In genomic region chr5:69042915-69043795, GRCh38 we compare ENCODE assay signal across 8 cellular contexts. TPM values are rescaled to one million over a fixed set of nuclear protein-coding genes. Genes with fewer than 3 reads are reported as not detected.
DNase-seq lines count a peak whose midpoint lies in the region; ATAC-seq and TF ChIP-seq lines count a peak whose summit lies in the region.

No MANE protein-coding gene starts in this region.

- H3K4me2 ChIP-seq in Karpas-422 (ENCODE audit: low read depth, low read length, poor library complexity, severe bottlenecking) (peak overlapping the region; percentile 84), fibroblast of lung (ENCODE audit: extremely low read depth, insufficient read depth, low read length) (peak overlapping the region; percentile 72)

- TF ChIP-seq POLR2A in Peyer's patch (IDR thresholded peaks at IDR 0.05) = no peak

- peaks cover 12% of the 10 kb centered on the region for H3K4me1 Mint-ChIP-seq in activated T-cell treated with anti-CD3 and anti-CD28 coated beads, Interleukin-2, amount 50 U/mL, for 72 hours (ENCODE audit: low read depth)
- H3K4me1 Mint-ChIP-seq in natural killer cell treated with Interleukin-12 subunit alpha and Interleukin-12 subunit beta and Interleukin-15 and Interleukin-18, amount 100 ng/mL, for 72 hours (ENCODE audit: low read depth in 2 of 2) = peaks cover 6 to 11% of the 10 kb centered on the region in 2 donors

- H3K9me3 ChIP-seq in Karpas-422 (ENCODE audit: low read length) = no peaks in the 10 kb centered on the region
- no peaks in the 10 kb centered on the region for H3K9me3 ChIP-seq in Peyer's patch
- no peaks in the 10 kb centered on the region for H3K9me3 ChIP-seq in fibroblast of lung (ENCODE audit: control insufficient read depth, insufficient read depth, low read depth, low read length)

- no peaks in the 10 kb centered on the region for H3K36me3 ChIP-seq in Karpas-422 (ENCODE audit: insufficient read depth, low read length)
- no peaks in the 10 kb centered on the region for H3K36me3 ChIP-seq in Peyer's patch
- no peaks in the 10 kb centered on the region for H3K36me3 ChIP-seq in fibroblast of lung (ENCODE audit: control insufficient read depth, insufficient read depth, low read length)

- H3K27me3 ChIP-seq in Karpas-422 (ENCODE audit: low read length) (no peaks in the 10 kb centered on the region), Peyer's patch (no peaks in the 10 kb centered on the region), fibroblast of lung (ENCODE audit: control insufficient read depth, insufficient read depth, low read length) (no peaks in the 10 kb centered on the region)

- H3K79me2 ChIP-seq in Karpas-422 (ENCODE audit: low read length) (no peaks in the 10 kb centered on the region), fibroblast of lung (ENCODE audit: control insufficient read depth, insufficient read depth, low read length) (no peaks in the 10 kb centered on the region)

- H2AFZ ChIP-seq in Karpas-422 (ENCODE audit: low read length) = peak overlapping the region; percentile 78
- peak overlapping the region; percentile 83 for H2AFZ ChIP-seq in fibroblast of lung (ENCODE audit: low read length)

- peak overlapping the region; percentile 96 for H3K27ac Mint-ChIP-seq in activated T-cell treated with anti-CD3 and anti-CD28 coated beads, Interleukin-2, amount 50 U/mL, for 72 hours
- peak overlapping the region; percentile 45 to 93 for H3K27ac Mint-ChIP-seq in natural killer cell treated with Interleukin-12 subunit alpha and Interleukin-12 subunit beta and Interleukin-15 and Interleukin-18, amount 100 ng/mL, for 72 hours

- TF ChIP-seq CTCF in Peyer's patch (IDR thresholded peaks at IDR 0.05) (peak; percentile 77 to 99 (median 94)), fibroblast of lung (conservative IDR thresholded peaks at IDR 0.05 in 1 of 2, IDR thresholded peaks at IDR 0.05 in 1 of 2; ENCODE audit: low read depth in 1 of 2, low read length in 2 of 2) (peak; percentile 70 to 73)

- DNase-seq in DMS53 (lab: John Stamatoyannopoulos, UW) = peak; percentile 92
- peak; percentile 95 for DNase-seq in Karpas-422
- DNase-seq in Peyer's patch = peak in 2 of 3 donors; percentile 69 to 88
- DNase-seq in activated T-cell treated with anti-CD3 and anti-CD28 coated beads, Interleukin-2, amount 50 U/mL, for 72 hours = peak; percentile 76 to 79
- DNase-seq in fibroblast of lung (ENCODE audit: low read depth in 2 of 2) = peak; percentile 88 to 97
- peak; percentile 83 for DNase-seq in natural killer cell treated with Interleukin-12 subunit alpha and Interleukin-12 subunit beta and Interleukin-15 and Interleukin-18, amount 100 ng/mL, for 72 hours (ENCODE audit: low spot score)
- peak; percentile 64 for DNase-seq in stimulated activated naive CD4-positive, alpha-beta T cell treated with Interleukin-2 at 50 U/mL for 16 hours (lab: John Stamatoyannopoulos, UW)

- no peaks in the 10 kb centered on the region for H3K9me2 ChIP-seq in Karpas-422 (replicated peaks; ENCODE audit: insufficient read depth, low read length)

- ATAC-seq in GM21723 (IDR thresholded peaks at IDR 0.05; ENCODE audit: unreplicated experiment) = peak; percentile 98
- peak; percentile 95 to 96 for ATAC-seq in activated T-cell treated with anti-CD3 and anti-CD28 coated beads, Interleukin-2, amount 50 U/mL, for 72 hours (replicated peaks in 1 of 2)
- peak; percentile 88 to 94 for ATAC-seq in natural killer cell treated with Interleukin-12 subunit alpha and Interleukin-12 subunit beta and Interleukin-15 and Interleukin-18, amount 100 ng/mL, for 72 hours

- peak overlapping the region; percentile 80 to 91 for H3K4me3 Mint-ChIP-seq in activated T-cell treated with anti-CD3 and anti-CD28 coated beads, Interleukin-2, amount 50 U/mL, for 72 hours
- peak overlapping the region; percentile 87 for H3K4me3 Mint-ChIP-seq in natural killer cell treated with Interleukin-12 subunit alpha and Interleukin-12 subunit beta and Interleukin-15 and Interleukin-18, amount 100 ng/mL, for 72 hours

- H3K9ac ChIP-seq in Karpas-422 (ENCODE audit: low read length) = peak overlapping the region; percentile 69
- H3K9ac ChIP-seq in fibroblast of lung (ENCODE audit: insufficient read depth, low read length) = peak overlapping the region; percentile 25

- no peaks in the 10 kb centered on the region for H3K9me3 Mint-ChIP-seq in activated T-cell treated with anti-CD3 and anti-CD28 coated beads, Interleukin-2, amount 50 U/mL, for 72 hours
- H3K9me3 Mint-ChIP-seq in natural killer cell treated with Interleukin-12 subunit alpha and Interleukin-12 subunit beta and Interleukin-15 and Interleukin-18, amount 100 ng/mL, for 72 hours = no peaks in the 10 kb centered on the region

- H3K4me1 ChIP-seq in Karpas-422 (ENCODE audit: low read length) = peaks cover 5% of the 10 kb centered on the region
- H3K4me1 ChIP-seq in Peyer's patch = peaks cover 0 to 3% (median 0%) of the 10 kb centered on the region in 4 donors
- no peaks in the 10 kb centered on the region for H3K4me1 ChIP-seq in fibroblast of lung (ENCODE audit: control insufficient read depth, extremely low read depth, insufficient read depth, low read length)

- H3K4me3 ChIP-seq in Karpas-422 (ENCODE audit: low read length) = peak overlapping the region; percentile 69
- H3K4me3 ChIP-seq in Peyer's patch = peak overlapping the region; percentile 37 to 67 (median 50)
- peak overlapping the region; percentile 44 to 75 (median 56) for H3K4me3 ChIP-seq in fibroblast of lung (replicated peaks in 1 of 4; ENCODE audit: control extremely low read depth in 1 of 4, insufficient read depth in 1 of 4, low read depth in 3 of 4, low read length in 4 of 4)

- H3K27ac ChIP-seq in Karpas-422 (ENCODE audit: low read length) (peak overlapping the region; percentile 55), Peyer's patch (peak overlapping the region in 3 of 4 donors; percentile 66 to 77 (median 71)), fibroblast of lung (ENCODE audit: insufficient read depth, low read length) (peak overlapping the region; percentile 17)

- H3K27me3 Mint-ChIP-seq in activated T-cell treated with anti-CD3 and anti-CD28 coated beads, Interleukin-2, amount 50 U/mL, for 72 hours (ENCODE audit: low read depth) = no peaks in the 10 kb centered on the region
- peaks cover 0 to 2% of the 10 kb centered on the region in 2 donors for H3K27me3 Mint-ChIP-seq in natural killer cell treated with Interleukin-12 subunit alpha and Interleukin-12 subunit beta and Interleukin-15 and Interleukin-18, amount 100 ng/mL, for 72 hours

- no peaks in the 10 kb centered on the region for H3K36me3 Mint-ChIP-seq in activated T-cell treated with anti-CD3 and anti-CD28 coated beads, Interleukin-2, amount 50 U/mL, for 72 hours (ENCODE audit: insufficient read depth in 2 of 2)
- no peaks in the 10 kb centered on the region for H3K36me3 Mint-ChIP-seq in natural killer cell treated with Interleukin-12 subunit alpha and Interleukin-12 subunit beta and Interleukin-15 and Interleukin-18, amount 100 ng/mL, for 72 hours

- H4K20me1 ChIP-seq in Karpas-422 (ENCODE audit: insufficient read depth, low read depth, low read length) = no peaks in the 10 kb centered on the region
- H4K20me1 ChIP-seq in fibroblast of lung (ENCODE audit: control insufficient read depth, extremely low read depth, insufficient read depth, low read length) = no peaks in the 10 kb centered on the region

RNA-seq across cellular contexts. Expression of gene SLC30A5, which starts 50.7 kb away (rescaled TPM):
- total RNA-seq in Karpas-422 (2014; rRNA removed; shearing (Covaris generic); ENCODE audit: low replicate concordance) = 25.7 and 66.1 TPM in 2 replicates
- total RNA-seq in Peyer's patch (10 to 100 TPM; 14.0 to 50.4 (median 33.8) TPM), fibroblast of lung (65.7 and 97.1 TPM in 2 replicates)
- total RNA-seq in activated T-cell treated with anti-CD3 and anti-CD28 coated beads, Interleukin-2, amount 50 U/mL, for 72 hours = 10 to 100 TPM; 31.7 to 37.0 TPM
- 43.0 and 48.0 TPM in 2 replicates for polyA plus RNA-seq in fibroblast of lung
- 37.1 and 38.0 TPM in 2 replicates for polyA plus RNA-seq in fibroblast of lung (2012)
- 39.0 and 131 TPM in 2 replicates for polyA minus RNA-seq in fibroblast of lung (ENCODE audit: low replicate concordance)
- total RNA-seq in natural killer cell treated with Interleukin-12 subunit alpha and Interleukin-12 subunit beta and Interleukin-15 and Interleukin-18, amount 100 ng/mL, for 72 hours = 10 to 100 TPM; 53.4 to 54.0 TPM

Comparison
In these comparisons a context has a peak if more than half of its experiments do, and no peak if none do; other contexts are left out.
1. Peak in every context shown above with its lines: DNase-seq, ATAC-seq, H3K4me3 ChIP-seq and H3K27ac ChIP-seq.
2. H3K27ac ChIP-seq: peak in every context shown above with its lines; median percentile 71 in Peyer's patch; 55 in Karpas-422; 17 in fibroblast of lung.